ENCODE assay signal across 7 cellular contexts in genomic region chr1:172399369-172400072, GRCh38. TPM values are rescaled to one million over a fixed set of nuclear protein-coding genes. Genes with fewer than 3 reads are reported as not detected.
A peak's percentile ranks its signal among the peaks of the same experiment; 100 is the strongest.
DNase-seq lines count a peak whose midpoint lies in the region; ATAC-seq and TF ChIP-seq lines count a peak whose summit lies in the region.

No MANE protein-coding gene starts in this region.

- peak overlapping the region in 2 of 4 donors; percentile 11 to 17 for H3K4me3 ChIP-seq in Peyer's patch
- no peak overlapping the region for H3K4me3 ChIP-seq in skeletal muscle cell (ENCODE audit: low read depth, low read length)

- H3K4me1 ChIP-seq in Peyer's patch, result peaks cover 0 to 17% (median 6%) of the 10 kb centered on the region in 4 donors

- ATAC-seq in HG02759 (IDR thresholded peaks at IDR 0.05; ENCODE audit: unreplicated experiment), result peak; percentile 40
- no peak for ATAC-seq in GM19455 (IDR thresholded peaks at IDR 0.05; ENCODE audit: unreplicated experiment)

- TF ChIP-seq POLR2A in Peyer's patch (IDR thresholded peaks at IDR 0.05), result no peak

- DNase-seq in DMS53 treated with DMSO at 0.1 percent for 48 hours (lab: John Stamatoyannopoulos, UW; ENCODE audit: unreplicated experiment) (peak; percentile 78), Peyer's patch (peak in 1 of 3 donors; percentile 67), brain pericyte (ENCODE audit: low read depth, low spot score) (peak; percentile 38), inferior parietal cortex (ENCODE audit: extremely low spot score) (peak; percentile 84), skeletal muscle cell (ENCODE audit: low read depth) (peak; percentile 92)

- H3K9me3 ChIP-seq in Peyer's patch, result no peaks in the 10 kb centered on the region

- peak; percentile 48 to 84 (median 77) for TF ChIP-seq CTCF in Peyer's patch (IDR thresholded peaks at IDR 0.05)

- no peaks in the 10 kb centered on the region for H3K27me3 ChIP-seq in Peyer's patch

- H3K36me3 ChIP-seq in Peyer's patch, result no peaks in the 10 kb centered on the region

- H3K27ac ChIP-seq in Peyer's patch, result peak overlapping the region; percentile 8 to 67 (median 57)

RNA-seq across cellular contexts. Expression of gene C1orf105, which starts 21.0 kb away (rescaled TPM):
- not detected for total RNA-seq in Peyer's patch

RNA-seq across cellular contexts. Expression of gene PIGC, which starts 44.3 kb away (rescaled TPM):
- 10 to 100 TPM; 19.0 to 24.5 (median 20.4) TPM for total RNA-seq in Peyer's patch
